In genomic region chr12:69243099-69244084, GRCh38 we compare ENCODE assay signal across 10 cellular contexts. TPM values are rescaled to one million over a fixed set of nuclear protein-coding genes. Genes with fewer than 3 reads are reported as not detected.
A peak's percentile ranks its signal among the peaks of the same experiment; 100 is the strongest.
DNase-seq lines count a peak whose midpoint lies in the region; ATAC-seq and TF ChIP-seq lines count a peak whose summit lies in the region.
"Had no signal": no experiment of that assay in that cellular context is flagged by ENCODE, and none has a peak within 500 bp of the region (broad histone marks: within the 10 kb centered on the region; RNA-seq: fewer than 3 reads in every experiment).

No MANE protein-coding gene starts in this region.

- peak overlapping the region; percentile 17 for H3K4me3 Mint-ChIP-seq in activated B cell treated with CpG ODN at 0.5 μM for 24 hours

- H3K9me3 ChIP-seq in BLaER1 treated with 17β-estradiol and CSF1 and Interleukin-3, amounts not matched to agents 10 nM and 100 nM (replicated peaks in 1 of 11), result no peaks in the 10 kb centered on the region

- H3K4me1 Mint-ChIP-seq in activated B cell treated with CpG ODN at 0.5 μM for 24 hours, result peaks cover 78% of the 10 kb centered on the region

- H3K9ac ChIP-seq in BLaER1 treated with 17β-estradiol and CSF1 and Interleukin-3, amounts not matched to agents 10 nM and 100 nM, result peak overlapping the region in 2 of 11 experiments; percentile 32 to 98; a peak in 4 of 22 replicates

- peaks cover 12 to 64% (median 45%) of the 10 kb centered on the region in 11 experiments; a peak in 21 of 22 replicates for H3K36me3 ChIP-seq in BLaER1 treated with 17β-estradiol and CSF1 and Interleukin-3, amounts not matched to agents 10 nM and 100 nM

- intact Hi-C loops in activated B cell treated with CpG ODN at 0.5 μM for 24 hours (cut with micrococcal nuclease), result loop anchor here (1.0 to 5.0 kb wide), 2 partner anchors 11 to 114 kb away; partner anchors contain the start of gene YEATS4

- POLR2A ChIA-PET in activated B cell treated with CpG ODN at 0.5 μM for 24 hours (lab: Charles Lee) (no interaction called here), RWPE1 (lab: Yijun Ruan, JAX; ENCODE audit: low non-redundant PET) (no interaction called here)

- peak overlapping the region; percentile 46 for H3K27ac Mint-ChIP-seq in activated B cell treated with CpG ODN at 0.5 μM for 24 hours

- H3K4me3 ChIP-seq in BLaER1 treated with 17β-estradiol and CSF1 and Interleukin-3, amounts not matched to agents 10 nM and 100 nM, result peak overlapping the region in 3 of 10 experiments; percentile 1 to 10 (median 4); a peak in 2 of 20 replicates

- no peak overlapping the region for H3K27ac ChIP-seq in BLaER1 treated with 17β-estradiol and CSF1 and Interleukin-3, amounts not matched to agents 10 nM and 100 nM
- no peak overlapping the region for H3K27ac ChIP-seq in RWPE1

- peaks cover 24 to 54% (median 37%) of the 10 kb centered on the region in 10 experiments for H3K4me1 ChIP-seq in BLaER1 treated with 17β-estradiol and CSF1 and Interleukin-3, amounts not matched to agents 10 nM and 100 nM

- DNase-seq in activated B cell treated with CpG ODN at 0.5 μM for 24 hours (no peak), RWPE1 (ENCODE audit: low spot score) (no peak), NCI-H2227 treated with DMSO at 0.1 percent for 48 hours (lab: John Stamatoyannopoulos, UW) (no peak), NCI-H1092 treated with DMSO at 0.1 percent for 48 hours (lab: John Stamatoyannopoulos, UW) (no peak)
- no peak for DNase-seq in central memory CD4-positive, alpha-beta T cell
- DNase-seq: DMS79 had no signal

- H3K36me3 Mint-ChIP-seq in activated B cell treated with CpG ODN at 0.5 μM for 24 hours (ENCODE audit: low read depth), result peaks cover 24% of the 10 kb centered on the region

- no peaks in the 10 kb centered on the region for H3K27me3 ChIP-seq in BLaER1 treated with 17β-estradiol and CSF1 and Interleukin-3, amounts not matched to agents 10 nM and 100 nM

- peaks cover 72 to 89% (median 81%) of the 10 kb centered on the region in 11 experiments; a peak in 21 of 22 replicates for H4K20me1 ChIP-seq in BLaER1 treated with 17β-estradiol and CSF1 and Interleukin-3, amounts not matched to agents 10 nM and 100 nM

- TF ChIP-seq CTCF in activated B cell treated with CpG ODN at 0.5 μM for 24 hours (IDR thresholded peaks at IDR 0.05), result no peak
- TF ChIP-seq CTCF in RWPE1 (conservative IDR thresholded peaks at IDR 0.05; ENCODE audit: low read depth), result no peak

- no peaks in the 10 kb centered on the region for H3K9me3 Mint-ChIP-seq in activated B cell treated with CpG ODN at 0.5 μM for 24 hours

- peak overlapping the region; percentile 61 to 96 (median 80) for H3K4me2 ChIP-seq in BLaER1 treated with 17β-estradiol and CSF1 and Interleukin-3, amounts not matched to agents 10 nM and 100 nM

- peak; percentile 47 for ATAC-seq in GM18909 (IDR thresholded peaks at IDR 0.05; ENCODE audit: poor library complexity, unreplicated experiment)
- peak; percentile 33 for ATAC-seq in HG03045 (IDR thresholded peaks at IDR 0.05; ENCODE audit: unreplicated experiment)
- no peak for ATAC-seq in activated B cell treated with CpG ODN at 0.5 μM for 24 hours (ENCODE audit: low read depth)
- ATAC-seq: left lobe of liver had no signal

- CTCF ChIA-PET in activated B cell treated with CpG ODN at 0.5 μM for 24 hours (lab: Charles Lee), result interaction anchor here (1.4 to 3.0 kb wide), 3 partner anchors 9 to 88 kb away, joined by 4 to 10 read pairs (median 6); no protein-coding TSS in a partner anchor
- CTCF ChIA-PET in RWPE1 (lab: Yijun Ruan, JAX), result interaction anchor here (0.5 kb wide), 1 partner anchor 35 kb away, joined by 4 read pairs; no protein-coding TSS in a partner anchor

- no peaks in the 10 kb centered on the region for H3K27me3 Mint-ChIP-seq in activated B cell treated with CpG ODN at 0.5 μM for 24 hours

RNA-seq across cellular contexts. Expression of gene CPSF6, which starts 4.0 kb away (rescaled TPM):
- total RNA-seq in activated B cell treated with CpG ODN at 0.5 μM for 24 hours, result 95.5 and 104 TPM in 2 replicates
